3 cellular contexts compared by ENCODE assay signal in genomic region chr11:64286801-64287159, GRCh38.
TF ChIP-seq lines count a peak whose summit lies in the region.

No MANE protein-coding gene starts in this region.

TF ChIP-seq in SK-N-SH, 30 proteins besides CTCF, POLR2A, EP300 and RAD21:
- no peak for TF ChIP-seq RXRA (IDR thresholded peaks at IDR 0.05; ENCODE audit: borderline replicate concordance, low read depth)
- TF ChIP-seq USF2 (IDR thresholded peaks at IDR 0.05; ENCODE audit: borderline replicate concordance, low read depth, low read length): no peak
- no peak for TF ChIP-seq RFX5 (IDR thresholded peaks at IDR 0.05; ENCODE audit: low read length)
- no peak for TF ChIP-seq EZH2phosphoT487 (IDR thresholded peaks at IDR 0.05; ENCODE audit: borderline replicate concordance, low read depth)
- no peak for TF ChIP-seq ZBTB33 (IDR thresholded peaks at IDR 0.05; ENCODE audit: borderline replicate concordance, low read depth)
- no peak for TF ChIP-seq REST (IDR thresholded peaks at IDR 0.05; ENCODE audit: low read depth, low read length)
- TF ChIP-seq SIN3A (IDR thresholded peaks at IDR 0.05; ENCODE audit: borderline replicate concordance, low read depth, low read length): no peak
- no peak for TF ChIP-seq FOSL2 (IDR thresholded peaks at IDR 0.05; ENCODE audit: borderline replicate concordance, low read depth)
- TF ChIP-seq GATA2 (CRISPR knock-in tag; IDR thresholded peaks at IDR 0.05): no peak
- TF ChIP-seq NFIC (IDR thresholded peaks at IDR 0.05; ENCODE audit: borderline replicate concordance): no peak
TF ChIP-seq in SK-N-SH: peak in this region for 0.

TF ChIP-seq in SK-N-SH treated with all-trans-retinoic acid at 6 μM for 48 hours, 23 proteins besides CTCF, POLR2A, EP300 and RAD21:
- TF ChIP-seq ESRRG (CRISPR knock-in tag; IDR thresholded peaks at IDR 0.05): no peak
- no peak for TF ChIP-seq RARB (CRISPR knock-in tag; IDR thresholded peaks at IDR 0.05)
- TF ChIP-seq BACH2 (CRISPR knock-in tag; IDR thresholded peaks at IDR 0.05; ENCODE audit: borderline replicate concordance): no peak
- no peak for TF ChIP-seq GLIS3 (CRISPR knock-in tag; IDR thresholded peaks at IDR 0.05)
- TF ChIP-seq CSDC2 (CRISPR knock-in tag; IDR thresholded peaks at IDR 0.05): no peak
- TF ChIP-seq ZFP3 (CRISPR knock-in tag; IDR thresholded peaks at IDR 0.05): no peak
- no peak for TF ChIP-seq POU6F1 (CRISPR knock-in tag; IDR thresholded peaks at IDR 0.05; ENCODE audit: borderline replicate concordance, low read depth)
- TF ChIP-seq ZNF8 (CRISPR knock-in tag; IDR thresholded peaks at IDR 0.05): no peak
- no peak for TF ChIP-seq ARNTL (CRISPR knock-in tag; IDR thresholded peaks at IDR 0.05; ENCODE audit: borderline replicate concordance, low read depth)
- TF ChIP-seq ISL1 (CRISPR knock-in tag; IDR thresholded peaks at IDR 0.05): no peak
- TF ChIP-seq TOX (CRISPR knock-in tag; IDR thresholded peaks at IDR 0.05; ENCODE audit: borderline replicate concordance): no peak
- TF ChIP-seq PPARA (CRISPR knock-in tag; IDR thresholded peaks at IDR 0.05; ENCODE audit: borderline replicate concordance): no peak
- TF ChIP-seq ZFP30 (CRISPR knock-in tag; IDR thresholded peaks at IDR 0.05): no peak
- TF ChIP-seq ZC3H10 (CRISPR knock-in tag; IDR thresholded peaks at IDR 0.05): no peak
- TF ChIP-seq SNAI2 (CRISPR knock-in tag; IDR thresholded peaks at IDR 0.05): no peak
- no peak for TF ChIP-seq OSR1 (CRISPR knock-in tag; IDR thresholded peaks at IDR 0.05)
- no peak for TF ChIP-seq CSRNP3 (CRISPR knock-in tag; IDR thresholded peaks at IDR 0.05)
- TF ChIP-seq TSHZ2 (CRISPR knock-in tag; IDR thresholded peaks at IDR 0.05): no peak

TF ChIP-seq in IMR-90, 13 proteins besides CTCF, POLR2A, EP300 and RAD21:
- TF ChIP-seq MAFK (IDR thresholded peaks at IDR 0.05; ENCODE audit: low read depth, low read length) (no peak), SMC3 (IDR thresholded peaks at IDR 0.05; ENCODE audit: low read depth, low read length) (no peak), NFE2L2 (IDR thresholded peaks at IDR 0.05; ENCODE audit: low read depth, low read length) (no peak), MAZ (IDR thresholded peaks at IDR 0.05; ENCODE audit: borderline replicate concordance, low read depth, low read length) (no peak), ELK1 (IDR thresholded peaks at IDR 0.05; ENCODE audit: borderline replicate concordance, low read depth, low read length) (no peak), MXI1 (IDR thresholded peaks at IDR 0.05; ENCODE audit: borderline replicate concordance, low read depth, low read length) (no peak), RFX5 (IDR thresholded peaks at IDR 0.05; ENCODE audit: low read depth, low read length) (no peak), CHD1 (IDR thresholded peaks at IDR 0.05; ENCODE audit: low read depth, low read length) (no peak), RCOR1 (IDR thresholded peaks at IDR 0.05; ENCODE audit: insufficient replicate concordance, low read length) (no peak), FOS (IDR thresholded peaks at IDR 0.05; ENCODE audit: low read depth, low read length) (no peak), BHLHE40 (IDR thresholded peaks at IDR 0.05; ENCODE audit: low read depth, low read length) (no peak)
TF ChIP-seq in IMR-90: peak in this region for 0.
